1 cellular context compared by ENCODE assay signal in genomic region chr3:194075802-194076460, GRCh38.
TF ChIP-seq lines count a peak whose summit lies in the region.

No MANE protein-coding gene starts in this region.

TF ChIP-seq in GM23338, 12 proteins besides CTCF, POLR2A, EP300 and RAD21 (continued from another document):
- no peak for TF ChIP-seq ZNF462 (CRISPR knock-in tag; IDR thresholded peaks at IDR 0.05)
- no peak for TF ChIP-seq ZNF331 (CRISPR knock-in tag; IDR thresholded peaks at IDR 0.05; ENCODE audit: low read depth)
- no peak for TF ChIP-seq EZH2phosphoT487 (IDR thresholded peaks at IDR 0.05; ENCODE audit: unreplicated experiment)
- no peak for TF ChIP-seq STAT1 (IDR thresholded peaks at IDR 0.05; ENCODE audit: unreplicated experiment)
- TF ChIP-seq ZNF114 (CRISPR knock-in tag; IDR thresholded peaks at IDR 0.05): no peak
- no peak for TF ChIP-seq EZH2 (IDR thresholded peaks at IDR 0.05; ENCODE audit: low read depth, unreplicated experiment)
